ENCODE assay signal across 15 cellular contexts in the genomic region with DNA sequence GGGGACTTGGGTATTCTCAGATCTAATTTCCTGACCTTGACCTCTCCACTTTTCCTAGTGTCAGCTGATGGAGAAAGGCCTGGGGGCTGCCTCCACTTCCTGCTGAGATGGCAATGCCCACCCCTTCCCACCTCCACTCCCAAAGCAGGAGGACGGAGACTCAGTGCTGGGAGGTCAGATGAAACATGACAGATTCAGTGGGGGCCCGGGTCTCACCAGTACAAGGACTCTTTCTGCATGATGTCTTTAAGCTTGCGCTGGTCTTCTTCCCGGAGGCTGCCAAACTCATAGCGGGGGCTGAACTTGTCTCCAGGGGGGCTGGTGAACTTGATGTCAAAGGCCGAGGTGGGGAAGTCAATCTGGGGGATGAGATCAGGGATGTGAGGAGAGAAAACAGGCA. TPM values are rescaled to one million over a fixed set of nuclear protein-coding genes. Genes with fewer than 3 reads are reported as not detected.
DNase-seq lines count a peak whose midpoint lies in the region; ATAC-seq and TF ChIP-seq lines count a peak whose summit lies in the region.
"Had no signal": no experiment of that assay in that cellular context is flagged by ENCODE, and none has a peak within 500 bp of the region (broad histone marks: within the 10 kb centered on the region; RNA-seq: fewer than 3 reads in every experiment).

No MANE protein-coding gene starts in this region.

- H3K27me3 ChIP-seq in BLaER1 (no peaks in the 10 kb centered on the region), endodermal cell (ENCODE audit: control insufficient read depth, insufficient read depth, low read length, poor library complexity, severe bottlenecking) (peaks cover 25% of the 10 kb centered on the region), rectal smooth muscle tissue (ENCODE audit: control insufficient read depth, insufficient read depth, low read length) (no peaks in the 10 kb centered on the region)
- H3K27me3 ChIP-seq: hepatocyte, thyroid gland had no signal

- no peaks in the 10 kb centered on the region for H4K20me1 ChIP-seq in BLaER1

- peaks cover 2% of the 10 kb centered on the region for H3K27me3 Mint-ChIP-seq in IgD-negative memory B cell
- peaks cover 8% of the 10 kb centered on the region for H3K27me3 Mint-ChIP-seq in endodermal cell (ENCODE audit: insufficient read depth)

- in situ Hi-C loops in ACHN (cut with HindIII; ENCODE audit: low pct_ligation_motif_present, low pct_unique_long_range_greater_than_20kb, low sequenced_read_pairs), result no loop called here

- H3K9me3 Mint-ChIP-seq in IgD-negative memory B cell (no peaks in the 10 kb centered on the region), endodermal cell (no peaks in the 10 kb centered on the region)

- H3K36me3 ChIP-seq in BLaER1 (peaks cover 88% of the 10 kb centered on the region), endodermal cell (ENCODE audit: control insufficient read depth, insufficient read depth, low read length) (peaks cover 39% of the 10 kb centered on the region), rectal smooth muscle tissue (ENCODE audit: control insufficient read depth, insufficient read depth, low read length) (peaks cover 40% of the 10 kb centered on the region)

- 58 to 83% methylated on average over 2 to 6 of the region's 6 CpGs for WGBS in endodermal cell (ENCODE audit: insufficient coverage in 1 of 2, insufficient read length in 1 of 2), 2 experiments

- peaks cover 67% of the 10 kb centered on the region for H3K4me1 ChIP-seq in BLaER1
- no peaks in the 10 kb centered on the region for H3K4me1 ChIP-seq in endodermal cell (ENCODE audit: control insufficient read depth, insufficient read depth, low read length)
- peaks cover 3% of the 10 kb centered on the region for H3K4me1 ChIP-seq in rectal smooth muscle tissue (ENCODE audit: control insufficient read depth, insufficient read depth, low read length)

- H3K9me3 ChIP-seq in BLaER1, result no peaks in the 10 kb centered on the region
- H3K9me3 ChIP-seq in endodermal cell (ENCODE audit: control insufficient read depth, low read length), result no peaks in the 10 kb centered on the region
- H3K9me3 ChIP-seq: thyroid gland had no signal

- peak overlapping the region; percentile 43 for H3K4me2 ChIP-seq in BLaER1
- H3K4me2 ChIP-seq: hepatocyte, KMS-11 had no signal

- no peak overlapping the region for H3K9ac ChIP-seq in BLaER1
- H3K9ac ChIP-seq in endodermal cell (ENCODE audit: extremely low read depth, low read length, poor library complexity, severe bottlenecking), result no peak overlapping the region
- no peak overlapping the region for H3K9ac ChIP-seq in rectal smooth muscle tissue (ENCODE audit: low read length)
- H3K9ac ChIP-seq: GM23248, KMS-11 had no signal

- H3K4me3 Mint-ChIP-seq in IgD-negative memory B cell (peak overlapping the region in 3 of 4 donors; percentile 15 to 41 (median 39)), endodermal cell (no peak overlapping the region)

- no peak for TF ChIP-seq CTCF in endodermal cell (conservative IDR thresholded peaks at IDR 0.05)

- H3K27ac Mint-ChIP-seq in IgD-negative memory B cell, result peak overlapping the region in 2 of 3 donors; percentile 85 to 86
- H3K27ac Mint-ChIP-seq in endodermal cell, result no peak overlapping the region

- no peak overlapping the region for H3K4me3 ChIP-seq in BLaER1
- H3K4me3 ChIP-seq in endodermal cell (ENCODE audit: low read length), result no peak overlapping the region
- no peak overlapping the region for H3K4me3 ChIP-seq in rectal smooth muscle tissue (ENCODE audit: low read length)
- H3K4me3 ChIP-seq: GM23248, hepatocyte, thyroid gland had no signal

- DNase-seq in endodermal cell (no peak), nucleus accumbens (lab: John Stamatoyannopoulos, UW) (no peak), ACHN (no peak)
- no peak for DNase-seq in activated CD4-positive, alpha-beta T cell treated with anti-CD3 and anti-CD28 coated beads for 48 hours
- DNase-seq: GM23248; kidney glomerular epithelial cell; RPMI8226; stimulated activated CD4-positive, alpha-beta T cell treated with anti-CD3 and anti-CD28 coated beads, Interleukin-1b, Interleukin-23, amount 100 ng/mL, for 48 hours; thyroid gland had no signal

- H3K27ac ChIP-seq in BLaER1, result 0 out of 2 replicates have a peak overlapping the region, but pooled peaks have one; percentile 3
- peak overlapping the region; percentile 85 for H3K27ac ChIP-seq in endodermal cell (ENCODE audit: low read depth, low read length)
- H3K27ac ChIP-seq in rectal smooth muscle tissue (ENCODE audit: low read depth, low read length), result peak overlapping the region; percentile 6
- H3K27ac ChIP-seq: GM23248, hepatocyte, KMS-11, thyroid gland had no signal

- ATAC-seq in GM19023 (IDR thresholded peaks at IDR 0.05; ENCODE audit: unreplicated experiment), result no peak

- H3K36me3 Mint-ChIP-seq in IgD-negative memory B cell (peaks cover 8% of the 10 kb centered on the region), endodermal cell (ENCODE audit: low read depth) (peaks cover 36% of the 10 kb centered on the region)

- peaks cover 25 to 52% (median 50%) of the 10 kb centered on the region in 3 donors for H3K4me1 Mint-ChIP-seq in IgD-negative memory B cell
- peaks cover 22% of the 10 kb centered on the region for H3K4me1 Mint-ChIP-seq in endodermal cell

RNA-seq across cellular contexts. Expression of gene PPP1R15B, which starts 35.6 kb away (rescaled TPM):
- polyA plus RNA-seq in IgD-negative memory B cell, result 24.4 TPM
- 10 to 100 TPM; 44.8 to 79.2 TPM for total RNA-seq in endodermal cell
- polyA plus RNA-seq in endodermal cell (2013, experiment 1 of 2), result 34.4 TPM
- 30.5 TPM for polyA plus RNA-seq in endodermal cell (2013, experiment 2 of 2)

RNA-seq across cellular contexts. Expression of gene PIK3C2B, which starts 47.4 kb away (rescaled TPM):
- 8.1 TPM for polyA plus RNA-seq in IgD-negative memory B cell
- 10 to 100 TPM; 21.3 to 23.9 TPM for total RNA-seq in endodermal cell
- 34.1 TPM for polyA plus RNA-seq in endodermal cell (2013, experiment 1 of 2)
- polyA plus RNA-seq in endodermal cell (2013, experiment 2 of 2), result 30.8 TPM

Comparison
In these comparisons a context has a peak if more than half of its experiments do, and no peak if none do; other contexts are left out.
1. H3K27ac ChIP-seq: peak in every context shown above with its lines; median percentile 85 in endodermal cell; 6 in rectal smooth muscle tissue; 3 in BLaER1.